ENCODE assay signal across 17 cellular contexts in genomic region chr2:11524470-11524869, GRCh38.
"Had no signal": no experiment of that assay in that cellular context is flagged by ENCODE, and none has a peak within 500 bp of the region (broad histone marks: within the 10 kb centered on the region; RNA-seq: fewer than 3 reads in every experiment).

No MANE protein-coding gene starts in this region.

- H3K4me3 Mint-ChIP-seq: dendritic cell treated with granulocyte-macrophage colony-stimulating factor and Interleukin-4, amounts not matched to agents 40 ng/mL and 50 ng/mL, for 4 days; naive B cell; nephron had no signal

- H3K27ac Mint-ChIP-seq: dendritic cell treated with granulocyte-macrophage colony-stimulating factor and Interleukin-4, amounts not matched to agents 40 ng/mL and 50 ng/mL, for 4 days; naive B cell; nephron had no signal

- H3K9me3 Mint-ChIP-seq: dendritic cell treated with granulocyte-macrophage colony-stimulating factor and Interleukin-4, amounts not matched to agents 40 ng/mL and 50 ng/mL, for 4 days had no signal

- H3K4me1 Mint-ChIP-seq: naive B cell, nephron had no signal

- DNase-seq: erythroblast; foreskin melanocyte; heart left ventricle; hippocampal formation; left colon; left ventricle myocardium superior; mesenchymal stem cell; naive B cell; posterior cingulate gyrus; small intestine; stimulated activated CD4-positive, alpha-beta T cell treated with anti-CD3 and anti-CD28 coated beads, Interleukin-12 subunit alpha, Interleukin-12 subunit beta, amount 100 ng/mL, for 4 hours; stimulated activated naive CD8-positive, alpha-beta T cell treated with anti-CD3 and anti-CD28 coated beads, Interleukin-15, Interleukin-2, amounts not matched to agents 100 U/mL and 50 U/mL, for 24 hours; upper lobe of right lung had no signal

- ATAC-seq: heart left ventricle; left colon; stimulated activated naive CD8-positive, alpha-beta T cell treated with anti-CD3 and anti-CD28 coated beads, Interleukin-15, Interleukin-2, amounts not matched to agents 100 U/mL and 50 U/mL, for 24 hours; upper lobe of right lung had no signal

- FAIRE-seq: colon, endothelial cell of umbilical vein, small intestine had no signal
